ENCODE assay signal across 8 cellular contexts in genomic region chr6:26457796-26458688, GRCh38. TPM values are rescaled to one million over a fixed set of nuclear protein-coding genes. Genes with fewer than 3 reads are reported as not detected.
DNase-seq lines count a peak whose midpoint lies in the region; ATAC-seq, FAIRE-seq and TF ChIP-seq lines count a peak whose summit lies in the region.

Gene BTN2A1 (plus strand): TSS chr6:26457955. CDS start chr6:26458637, 682 bp downstream.

- intact Hi-C loops in activated B cell treated with CpG ODN at 0.5 μM for 24 hours (cut with micrococcal nuclease) (loop anchor here (1.0 to 2.0 kb wide), 4 partner anchors 15 to 75 kb away; partner anchors contain the start of gene BTN3A3), spleen (cut with DNase I; ENCODE audit: low total_unique reads) (no loop called here)

- no peaks in the 10 kb centered on the region for H3K9me3 Mint-ChIP-seq in activated B cell treated with CpG ODN at 0.5 μM for 24 hours

- DNase-seq in AG10803 (ENCODE audit: low read depth) (peak; percentile 93), NCI-H345 (lab: John Stamatoyannopoulos, UW) (peak; percentile 93), activated B cell treated with CpG ODN at 0.5 μM for 24 hours (peak; percentile 49), cerebellar nuclear complex (lab: John Stamatoyannopoulos, UW) (peak; percentile 59 to 97), spleen (peak; percentile 95)

- H3K36me3 Mint-ChIP-seq in activated B cell treated with CpG ODN at 0.5 μM for 24 hours (ENCODE audit: low read depth) = peaks cover 54% of the 10 kb centered on the region

- peaks cover 70% of the 10 kb centered on the region for H3K4me1 Mint-ChIP-seq in activated B cell treated with CpG ODN at 0.5 μM for 24 hours

- H3K27me3 Mint-ChIP-seq in activated B cell treated with CpG ODN at 0.5 μM for 24 hours = no peaks in the 10 kb centered on the region

- 0 to 1% (median 1%) methylated on average over 28 to 31 of the region's 31 CpGs for WGBS in spleen, 5 donors

- H3K4me3 Mint-ChIP-seq in activated B cell treated with CpG ODN at 0.5 μM for 24 hours = peak within 1 kb of the TSS; percentile 98

- peaks cover 40 to 84% (median 63%) of the 10 kb centered on the region in 6 donors for H3K4me1 ChIP-seq in spleen

- CTCF ChIA-PET in activated B cell treated with CpG ODN at 0.5 μM for 24 hours (lab: Charles Lee) = no interaction called here

- peak within 1 kb of the TSS; percentile 95 for H3K4me3 ChIP-seq in AG10803 (ENCODE audit: low read length)
- peak within 1 kb of the TSS; percentile 66 to 80 (median 76) for H3K4me3 ChIP-seq in spleen

- ATAC-seq in GM19025 (IDR thresholded peaks at IDR 0.05; ENCODE audit: low read depth, unreplicated experiment) (peak; percentile 94), HG03280 (IDR thresholded peaks at IDR 0.05; ENCODE audit: unreplicated experiment) (peak; percentile 97), activated B cell treated with CpG ODN at 0.5 μM for 24 hours (ENCODE audit: low read depth) (peak; percentile 98)

- peak within 1 kb of the TSS; percentile 77 to 98 (median 96) for H3K27ac ChIP-seq in spleen

- TF ChIP-seq CTCF in AG10803 (conservative IDR thresholded peaks at IDR 0.05; ENCODE audit: low read length) (peak; percentile 7; the same call in 1 of the 2 replicates), activated B cell treated with CpG ODN at 0.5 μM for 24 hours (IDR thresholded peaks at IDR 0.05) (no peak), spleen (IDR thresholded peaks at IDR 0.05 in 8 of 11, conservative IDR thresholded peaks at IDR 0.05 in 3 of 11) (no peak)

- no peaks in the 10 kb centered on the region for H3K9me3 ChIP-seq in spleen

- peak within 1 kb of the TSS; percentile 96 for H3K27ac Mint-ChIP-seq in activated B cell treated with CpG ODN at 0.5 μM for 24 hours

- no peak for TF ChIP-seq POLR2A in spleen (IDR thresholded peaks at IDR 0.05)

- POLR2A ChIA-PET in activated B cell treated with CpG ODN at 0.5 μM for 24 hours (lab: Charles Lee) = interaction anchor here (0.6 to 1.4 kb wide), 6 partner anchors 13 to 250 kb away, joined by 3 to 7 read pairs (median 4); partner anchors contain the start of genes BTN3A3 and HMGN4

- peaks cover 0 to 41% (median 30%) of the 10 kb centered on the region in 6 donors for H3K36me3 ChIP-seq in spleen

- peak; percentile 98 for FAIRE-seq in islet of Langerhans (lab: Jason Lieb, UNC)

- no peaks in the 10 kb centered on the region for H3K27me3 ChIP-seq in spleen (replicated peaks in 1 of 7)

RNA-seq across cellular contexts. Expression of gene BTN2A1, which starts in this region (rescaled TPM):
- total RNA-seq in activated B cell treated with CpG ODN at 0.5 μM for 24 hours (39.7 and 45.1 TPM in 2 replicates), spleen (10 to 100 TPM; 31.7 to 50.8 (median 41.4) TPM)
- 10 to 100 TPM; 17.0 to 31.4 (median 29.8) TPM for polyA plus RNA-seq in spleen

Comparison
In these comparisons a context has a peak if more than half of its experiments do, and no peak if none do; other contexts are left out.
1. Peak in every context shown above with its lines: DNase-seq, ATAC-seq, H3K4me3 ChIP-seq and H3K27ac ChIP-seq.